1 cellular context compared by ENCODE assay signal in genomic region chr10:77430530-77430929, GRCh38.
TF ChIP-seq lines count a peak whose summit lies in the region.

No MANE protein-coding gene starts in this region.

TF ChIP-seq in HCT116, 20 proteins besides CTCF, POLR2A, EP300 and RAD21 (continued from another document):
- TF ChIP-seq FOSL1 (IDR thresholded peaks at IDR 0.05; ENCODE audit: low read depth) (no peak), CEBPB (IDR thresholded peaks at IDR 0.05; ENCODE audit: low read depth) (no peak), EGR1 (IDR thresholded peaks at IDR 0.05; ENCODE audit: low read depth) (no peak), YY1 (IDR thresholded peaks at IDR 0.05; ENCODE audit: extremely low read depth, insufficient replicate concordance, low read depth, low read length) (no peak), CBX3 (IDR thresholded peaks at IDR 0.05; ENCODE audit: low read depth) (no peak), ZBTB33 (IDR thresholded peaks at IDR 0.05; ENCODE audit: extremely low read depth, insufficient replicate concordance, low read length) (no peak)
